ENCODE assay signal across 2 cellular contexts in genomic region chr9:129483467-129484324, GRCh38.
TF ChIP-seq lines count a peak whose summit lies in the region.

No MANE protein-coding gene starts in this region.

TF ChIP-seq in HCT116, 20 proteins besides CTCF, POLR2A, EP300 and RAD21 (continued from another document):
- no peak for TF ChIP-seq SP1 (IDR thresholded peaks at IDR 0.05; ENCODE audit: low read depth)
- no peak for TF ChIP-seq EGR1 (IDR thresholded peaks at IDR 0.05; ENCODE audit: low read depth)
- no peak for TF ChIP-seq REST (IDR thresholded peaks at IDR 0.05; ENCODE audit: low read depth)
- TF ChIP-seq ZNF274 (IDR thresholded peaks at IDR 0.05; ENCODE audit: low read depth, low read length): no peak
- TF ChIP-seq SRF (IDR thresholded peaks at IDR 0.05; ENCODE audit: low read depth): no peak
- no peak for TF ChIP-seq EZH2phosphoT487 (IDR thresholded peaks at IDR 0.05; ENCODE audit: borderline replicate concordance)
- TF ChIP-seq JUND (IDR thresholded peaks at IDR 0.05): no peak
- no peak for TF ChIP-seq CEBPB (IDR thresholded peaks at IDR 0.05; ENCODE audit: low read depth)
- TF ChIP-seq ATF3 (IDR thresholded peaks at IDR 0.05): no peak
- TF ChIP-seq ZFX (IDR thresholded peaks at IDR 0.05): peak; percentile 55
- TF ChIP-seq CBX3 (IDR thresholded peaks at IDR 0.05; ENCODE audit: low read depth): no peak
- peak; percentile 54 for TF ChIP-seq POLR2AphosphoS5 (IDR thresholded peaks at IDR 0.05; ENCODE audit: low read depth, low read length)

TF ChIP-seq in SK-N-SH treated with all-trans-retinoic acid at 6 μM for 48 hours, 23 proteins besides CTCF, POLR2A, EP300 and RAD21 (continued from another document):
- no peak for TF ChIP-seq CREB5 (CRISPR knock-in tag; IDR thresholded peaks at IDR 0.05; ENCODE audit: low read depth)
- no peak for TF ChIP-seq ZNF565 (CRISPR knock-in tag; conservative IDR thresholded peaks at IDR 0.05; ENCODE audit: low read depth)
- TF ChIP-seq ISL1 (CRISPR knock-in tag; IDR thresholded peaks at IDR 0.05): 0 out of 2 replicates have a peak, but pooled peaks have one; percentile 35
